ENCODE assay signal across 9 cellular contexts in the genomic region with DNA sequence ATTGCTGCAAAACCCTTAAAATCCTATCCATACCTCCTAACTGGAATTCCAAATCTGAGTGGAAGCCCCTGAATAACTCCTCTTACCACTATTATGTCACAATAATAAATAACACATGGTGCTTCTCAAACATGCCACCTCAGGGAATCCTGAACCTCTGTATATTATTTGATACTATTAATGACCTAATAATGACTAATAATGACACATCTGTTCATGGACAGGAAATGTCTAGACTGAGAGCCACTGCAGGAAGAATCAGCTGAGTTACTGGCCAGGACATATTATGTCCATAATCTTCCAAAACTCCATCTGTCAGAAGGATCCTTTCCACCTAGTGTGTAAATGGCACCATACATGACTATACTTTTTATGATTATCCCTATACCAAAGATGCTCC. TPM values are rescaled to one million over a fixed set of nuclear protein-coding genes. Genes with fewer than 3 reads are reported as not detected.
"Had no signal": no experiment of that assay in that cellular context is flagged by ENCODE, and none has a peak within 500 bp of the region (broad histone marks: within the 10 kb centered on the region; RNA-seq: fewer than 3 reads in every experiment).

No MANE protein-coding gene starts in this region.

- H3K27ac ChIP-seq: HL-60 had no signal

- FAIRE-seq: H1, H54, HepG2 had no signal

- H3K4me3 ChIP-seq: GM23338 had no signal

- DNase-seq: H9, HCEC 1CT, KBM-7 had no signal

- H2AFZ ChIP-seq: GM23338 had no signal

- ATAC-seq: GM23338, HepG2 had no signal

- H3K4me2 ChIP-seq: GM23338 had no signal

RNA-seq across cellular contexts. Expression of a gene that starts 7.7 kb away (rescaled TPM):
- total RNA-seq: H9 had no signal
- polyA plus RNA-seq: IgD-negative memory B cell had no signal
